8 cellular contexts compared by ENCODE assay signal in the genomic region with DNA sequence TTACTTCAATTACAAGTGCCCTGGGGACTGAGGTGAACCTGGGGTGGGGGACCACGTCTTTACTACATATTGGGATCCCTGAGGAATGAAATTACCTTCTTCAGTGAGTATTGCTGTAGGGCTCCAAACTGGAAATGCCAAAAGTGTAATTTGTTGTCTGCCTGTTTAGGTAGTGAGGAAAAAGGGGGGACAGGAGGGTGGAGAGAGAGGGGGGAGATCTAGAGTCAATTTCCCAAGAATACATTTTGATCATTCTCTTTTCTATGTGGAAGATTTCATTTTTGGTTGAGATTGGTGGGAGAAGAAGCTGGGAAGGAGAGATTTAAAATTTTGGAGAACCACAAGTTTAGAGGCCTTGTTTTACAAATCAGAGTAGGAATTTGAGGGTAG.
DNase-seq lines count a peak whose midpoint lies in the region; ATAC-seq, FAIRE-seq and TF ChIP-seq lines count a peak whose summit lies in the region.

No MANE protein-coding gene starts in this region.

- peaks cover 19% of the 10 kb centered on the region for H3K36me3 Mint-ChIP-seq in T-helper 1 cell treated with Interleukin-12 subunit alpha and Interleukin-12 subunit beta and Interleukin-4 antibody, amounts not matched to agents 30 μg/mL and 1 μg/mL, for 36 hours (ENCODE audit: low read depth)
- H3K36me3 Mint-ChIP-seq in activated naive CD8-positive, alpha-beta T cell treated with anti-CD3 and anti-CD28 coated beads, Interleukin-2, amount 10 ng/mL, durations not matched to agents 7 days and 5 days: peaks cover 9% of the 10 kb centered on the region
- H3K36me3 Mint-ChIP-seq in stimulated activated naive B cell treated with anti-CD40 and anti-IgM and Interleukin-4, amounts not matched to agents 10 μg/mL and 1 μg/mL and 100 μg/mL, for 72 hours: peaks cover 0 to 9% of the 10 kb centered on the region in 2 donors

- POLR2A ChIA-PET in activated naive CD8-positive, alpha-beta T cell treated with anti-CD3 and anti-CD28 coated beads, Interleukin-2, amount 10 ng/mL, durations not matched to agents 7 days and 5 days (lab: Charles Lee): interaction anchor here (5.6 kb wide), 1 partner anchor 42 kb away, joined by 61 read pairs; no protein-coding TSS in a partner anchor

- no peaks in the 10 kb centered on the region for H3K9me3 Mint-ChIP-seq in T-helper 1 cell treated with Interleukin-12 subunit alpha and Interleukin-12 subunit beta and Interleukin-4 antibody, amounts not matched to agents 30 μg/mL and 1 μg/mL, for 36 hours
- H3K9me3 Mint-ChIP-seq in activated naive CD8-positive, alpha-beta T cell treated with anti-CD3 and anti-CD28 coated beads, Interleukin-2, amount 10 ng/mL, durations not matched to agents 7 days and 5 days: no peaks in the 10 kb centered on the region
- no peaks in the 10 kb centered on the region for H3K9me3 Mint-ChIP-seq in stimulated activated naive B cell treated with anti-CD40 and anti-IgM and Interleukin-4, amounts not matched to agents 10 μg/mL and 1 μg/mL and 100 μg/mL, for 72 hours

- H3K27ac Mint-ChIP-seq in T-helper 1 cell treated with Interleukin-12 subunit alpha and Interleukin-12 subunit beta and Interleukin-4 antibody, amounts not matched to agents 30 μg/mL and 1 μg/mL, for 36 hours: peak overlapping the region; percentile 82
- H3K27ac Mint-ChIP-seq in activated naive CD8-positive, alpha-beta T cell treated with anti-CD3 and anti-CD28 coated beads, Interleukin-2, amount 10 ng/mL, durations not matched to agents 7 days and 5 days: peak overlapping the region; percentile 67
- peak overlapping the region; percentile 59 for H3K27ac Mint-ChIP-seq in stimulated activated naive B cell treated with anti-CD40 and anti-IgM and Interleukin-4, amounts not matched to agents 10 μg/mL and 1 μg/mL and 100 μg/mL, for 72 hours

- H3K4me2 ChIP-seq in keratinocyte (ENCODE audit: control insufficient read depth, extremely low read depth, insufficient read depth, low read depth, low read length): peak overlapping the region; percentile 96

- ATAC-seq in activated naive CD8-positive, alpha-beta T cell treated with anti-CD3 and anti-CD28 coated beads, Interleukin-2, amount 10 ng/mL, durations not matched to agents 7 days and 5 days (ENCODE audit: low read depth): no peak
- ATAC-seq in stimulated activated naive B cell treated with anti-CD40 and anti-IgM and Interleukin-4, amounts not matched to agents 10 μg/mL and 1 μg/mL and 100 μg/mL, for 72 hours (replicated peaks): no peak
- ATAC-seq in GM21381 (IDR thresholded peaks at IDR 0.05; ENCODE audit: unreplicated experiment): no peak

- no peaks in the 10 kb centered on the region for H3K9me3 ChIP-seq in keratinocyte (ENCODE audit: control insufficient read depth, low read depth, low read length)

- no peaks in the 10 kb centered on the region for H4K20me1 ChIP-seq in keratinocyte (ENCODE audit: control insufficient read depth, extremely low read depth, insufficient read depth, low read length)

- dilution Hi-C loops in keratinocyte (cut with MboI; ENCODE audit: extremely low pct_ligation_motif_present, low sequenced_read_pairs): no loop called here

- peaks cover 18% of the 10 kb centered on the region for H3K4me1 ChIP-seq in keratinocyte (ENCODE audit: control insufficient read depth, extremely low read depth, insufficient read depth, low read length)

- H3K27me3 Mint-ChIP-seq in T-helper 1 cell treated with Interleukin-12 subunit alpha and Interleukin-12 subunit beta and Interleukin-4 antibody, amounts not matched to agents 30 μg/mL and 1 μg/mL, for 36 hours (ENCODE audit: low read depth): no peaks in the 10 kb centered on the region
- no peaks in the 10 kb centered on the region for H3K27me3 Mint-ChIP-seq in activated naive CD8-positive, alpha-beta T cell treated with anti-CD3 and anti-CD28 coated beads, Interleukin-2, amount 10 ng/mL, durations not matched to agents 7 days and 5 days
- no peaks in the 10 kb centered on the region for H3K27me3 Mint-ChIP-seq in stimulated activated naive B cell treated with anti-CD40 and anti-IgM and Interleukin-4, amounts not matched to agents 10 μg/mL and 1 μg/mL and 100 μg/mL, for 72 hours

- DNase-seq in T-helper 1 cell (no peak), keratinocyte (ENCODE audit: low read depth, low spot score) (no peak), GM10266 (ENCODE audit: extremely low spot score) (no peak), KG1 (lab: John Stamatoyannopoulos, UW) (no peak)
- DNase-seq in activated naive CD8-positive, alpha-beta T cell treated with anti-CD3 and anti-CD28 coated beads, Interleukin-2, amount 10 ng/mL, durations not matched to agents 7 days and 5 days: no peak
- no peak for DNase-seq in stimulated activated naive B cell treated with anti-CD40 and anti-IgM and Interleukin-4, amounts not matched to agents 10 μg/mL and 1 μg/mL and 100 μg/mL, for 72 hours

- H3K27me3 ChIP-seq in keratinocyte (ENCODE audit: control insufficient read depth, extremely low read depth, insufficient read depth, low read length): no peaks in the 10 kb centered on the region

- H2AFZ ChIP-seq in keratinocyte (ENCODE audit: control insufficient read depth, low read length): peak overlapping the region; percentile 92

- H3K27ac ChIP-seq in keratinocyte (ENCODE audit: control insufficient read depth, insufficient read depth, low read length): peak overlapping the region; percentile 98

- peaks cover 42% of the 10 kb centered on the region for H3K4me1 Mint-ChIP-seq in T-helper 1 cell treated with Interleukin-12 subunit alpha and Interleukin-12 subunit beta and Interleukin-4 antibody, amounts not matched to agents 30 μg/mL and 1 μg/mL, for 36 hours (ENCODE audit: low read depth)
- H3K4me1 Mint-ChIP-seq in activated naive CD8-positive, alpha-beta T cell treated with anti-CD3 and anti-CD28 coated beads, Interleukin-2, amount 10 ng/mL, durations not matched to agents 7 days and 5 days: peaks cover 20% of the 10 kb centered on the region
- H3K4me1 Mint-ChIP-seq in stimulated activated naive B cell treated with anti-CD40 and anti-IgM and Interleukin-4, amounts not matched to agents 10 μg/mL and 1 μg/mL and 100 μg/mL, for 72 hours: peaks cover 48 to 69% of the 10 kb centered on the region in 2 donors

- H3K79me2 ChIP-seq in keratinocyte (ENCODE audit: control insufficient read depth, insufficient read depth, low read length): peaks cover 34% of the 10 kb centered on the region

- H3K9me1 ChIP-seq in keratinocyte (ENCODE audit: control insufficient read depth, extremely low read depth, insufficient read depth, low read length): no peaks in the 10 kb centered on the region

- H3K36me3 ChIP-seq in keratinocyte (ENCODE audit: control insufficient read depth in 2 of 2, extremely low read depth in 1 of 2, insufficient read depth in 2 of 2, low read length in 2 of 2): no peaks in the 10 kb centered on the region

- FAIRE-seq in keratinocyte (lab: Jason Lieb, UNC): no peak

- H3K4me3 Mint-ChIP-seq in T-helper 1 cell treated with Interleukin-12 subunit alpha and Interleukin-12 subunit beta and Interleukin-4 antibody, amounts not matched to agents 30 μg/mL and 1 μg/mL, for 36 hours: peak overlapping the region; percentile 81
- H3K4me3 Mint-ChIP-seq in activated naive CD8-positive, alpha-beta T cell treated with anti-CD3 and anti-CD28 coated beads, Interleukin-2, amount 10 ng/mL, durations not matched to agents 7 days and 5 days: peak overlapping the region; percentile 69
- H3K4me3 Mint-ChIP-seq in stimulated activated naive B cell treated with anti-CD40 and anti-IgM and Interleukin-4, amounts not matched to agents 10 μg/mL and 1 μg/mL and 100 μg/mL, for 72 hours: peak overlapping the region; percentile 94

- TF ChIP-seq CTCF in keratinocyte (optimal IDR thresholded peaks at IDR 0.05 in 1 of 3, IDR thresholded peaks at IDR 0.05 in 1 of 3, conservative IDR thresholded peaks at IDR 0.05 in 1 of 3; ENCODE audit: extremely low read depth in 1 of 3, insufficient read depth in 2 of 3, low read length in 3 of 3) (no peak), GM10266 (IDR thresholded peaks at IDR 0.05; ENCODE audit: control insufficient read depth, insufficient read depth, low read depth, missing control alignments) (no peak)

- H3K4me3 ChIP-seq in keratinocyte (ENCODE audit: control insufficient read depth in 2 of 3, extremely low read depth in 1 of 3, insufficient read depth in 2 of 3, low read depth in 1 of 3, low read length in 3 of 3): peak overlapping the region; percentile 78 to 87 (median 87)

- H3K9ac ChIP-seq in keratinocyte (ENCODE audit: control insufficient read depth, extremely low read depth, insufficient read depth, low read length): peak overlapping the region; percentile 97
